Comparison of ENCODE assay signal across 18 cellular contexts in the genomic region with DNA sequence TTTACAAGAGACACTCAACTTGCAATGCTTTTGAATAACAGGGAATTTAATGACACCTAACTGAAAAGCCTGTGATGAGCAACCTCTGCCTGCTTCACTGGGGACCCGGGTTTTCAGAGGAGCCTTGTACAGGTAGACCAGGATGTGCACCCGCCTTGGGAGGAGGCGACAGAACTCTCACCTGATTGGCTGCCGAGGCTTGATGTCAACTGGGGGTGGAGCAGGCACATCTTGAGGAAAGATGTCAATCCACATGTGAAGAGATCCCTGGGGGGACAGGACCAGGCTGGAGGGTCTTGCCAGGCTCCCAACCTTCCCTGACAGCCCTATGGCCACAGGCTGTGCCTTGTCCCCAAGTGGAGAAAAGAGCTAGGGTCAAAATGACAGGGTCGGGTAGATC. TPM values are rescaled to one million over a fixed set of nuclear protein-coding genes. Genes with fewer than 3 reads are reported as not detected.
DNase-seq lines count a peak whose midpoint lies in the region; ATAC-seq, FAIRE-seq and TF ChIP-seq lines count a peak whose summit lies in the region.
"Had no signal": no experiment of that assay in that cellular context is flagged by ENCODE, and none has a peak within 500 bp of the region (broad histone marks: within the 10 kb centered on the region; RNA-seq: fewer than 3 reads in every experiment).

No MANE protein-coding gene starts in this region.

- H3K4me2 ChIP-seq in HepG2 (ENCODE audit: low read depth, low read length) (no peak overlapping the region), Karpas-422 (ENCODE audit: low read depth, low read length, poor library complexity, severe bottlenecking) (peak overlapping the region; percentile 9), K562 (ENCODE audit: insufficient read depth, low read length) (no peak overlapping the region)

- intact Hi-C loops in HepG2 (cut with micrococcal nuclease; ENCODE audit: unreplicated experiment): no loop called here
- intact Hi-C loops in right lobe of liver (cut with DNase I): no loop called here
- intact Hi-C loops in K562 (cut with micrococcal nuclease): no loop called here
- intact Hi-C loops in aorta (cut with DNase I): no loop called here

- TF ChIP-seq POLR2A in HepG2 (IDR thresholded peaks at IDR 0.05; ENCODE audit: insufficient read depth in 1 of 2, low read depth in 2 of 2, low read length in 2 of 2) (no peak), right lobe of liver (IDR thresholded peaks at IDR 0.05) (no peak), K562 (conservative IDR thresholded peaks at IDR 0.05) (no peak)

- TF ChIP-seq CTCF in HepG2 (CRISPR knock-in tag; IDR thresholded peaks at IDR 0.05) (no peak), right lobe of liver (IDR thresholded peaks at IDR 0.05) (no peak), K562 (IDR thresholded peaks at IDR 0.05 in 2 of 3, conservative IDR thresholded peaks at IDR 0.05 in 1 of 3; ENCODE audit: insufficient read depth in 2 of 3, low read depth in 1 of 3, low read length in 3 of 3) (no peak), GM10248 (IDR thresholded peaks at IDR 0.05; ENCODE audit: control extremely low read depth, extremely low read depth, low read depth, missing control alignments) (no peak)

- H3K4me1 ChIP-seq in HepG2 (ENCODE audit: insufficient read depth, low read length): peaks cover 9% of the 10 kb centered on the region; the same call in 1 of the 2 replicates
- H3K4me1 ChIP-seq in right lobe of liver: no peaks in the 10 kb centered on the region
- H3K4me1 ChIP-seq in Karpas-422 (ENCODE audit: low read length): peaks cover 6% of the 10 kb centered on the region
- H3K4me1 ChIP-seq in K562 (replicated peaks in 1 of 2; ENCODE audit: control insufficient read depth in 2 of 2, insufficient read depth in 2 of 2, low read length in 2 of 2): peaks cover 0 to 14% of the 10 kb centered on the region in 2 experiments; a peak in 2 of 5 replicates
- no peaks in the 10 kb centered on the region for H3K4me1 ChIP-seq in aorta (ENCODE audit: control insufficient read depth in 1 of 2, insufficient read depth in 2 of 2, low read length in 2 of 2)
- H3K4me1 ChIP-seq: colonic mucosa, heart left ventricle, SJSA1, suprapubic skin had no signal

- no peak for FAIRE-seq in HepG2 (lab: Jason Lieb, UNC)
- FAIRE-seq in K562 (lab: Jason Lieb, UNC): peak; percentile 26

- TF ChIP-seq RAD21 in HepG2 (CRISPR knock-in tag; IDR thresholded peaks at IDR 0.05) (no peak), K562 (CRISPR knock-in tag; conservative IDR thresholded peaks at IDR 0.05 in 1 of 2, IDR thresholded peaks at IDR 0.05 in 1 of 2) (no peak)

- no peaks in the 10 kb centered on the region for H3K79me2 ChIP-seq in HepG2 (ENCODE audit: insufficient read depth, low read length)
- H3K79me2 ChIP-seq in Karpas-422 (ENCODE audit: low read length): no peaks in the 10 kb centered on the region
- H3K79me2 ChIP-seq in K562 (ENCODE audit: control insufficient read depth, insufficient read depth, low read length): no peaks in the 10 kb centered on the region

- H3K27ac ChIP-seq in HepG2 (ENCODE audit: extremely low read length, insufficient read depth, low read length) (no peak overlapping the region), right lobe of liver (no peak overlapping the region), Karpas-422 (ENCODE audit: low read length) (no peak overlapping the region), K562 (ENCODE audit: extremely low read depth, low read depth, low read length) (no peak overlapping the region), aorta (ENCODE audit: low read depth in 1 of 2, low read length in 2 of 2) (no peak overlapping the region)
- H3K27ac ChIP-seq: colonic mucosa, GM23248, heart left ventricle, SJSA1, suprapubic skin had no signal

- POLR2A ChIA-PET in HepG2 (lab: Yijun Ruan, JAX) (no interaction called here), K562 (lab: Yijun Ruan, JAX) (interaction anchor here (0.5 to 2.1 kb wide), 2 partner anchors 9 to 13 kb away, joined by 4 to 9 read pairs; no protein-coding TSS in a partner anchor), GM10248 (lab: Yijun Ruan, JAX) (no interaction called here)

- no peak; the same call in 2 of the 3 replicates for ATAC-seq in HepG2
- no peak for ATAC-seq in right lobe of liver
- ATAC-seq in K562: peak; percentile 54
- no peak for ATAC-seq in aorta (ENCODE audit: low FRiP score)

- H3K9ac ChIP-seq in HepG2 (ENCODE audit: insufficient read depth, low read depth, low read length): no peak overlapping the region
- 0 out of 2 replicates have a peak overlapping the region, but pooled peaks have one; percentile 26 for H3K9ac ChIP-seq in Karpas-422 (ENCODE audit: low read length)
- H3K9ac ChIP-seq in K562 (ENCODE audit: insufficient read depth in 1 of 2, low read depth in 2 of 2, low read length in 2 of 2): no peak overlapping the region
- H3K9ac ChIP-seq: GM23248 had no signal

- no peak overlapping the region for H2AFZ ChIP-seq in HepG2 (ENCODE audit: low read length)
- no peak overlapping the region for H2AFZ ChIP-seq in Karpas-422 (ENCODE audit: low read length)
- no peak overlapping the region for H2AFZ ChIP-seq in K562 (ENCODE audit: low read depth, low read length)
- H2AFZ ChIP-seq: GM23248 had no signal

- H3K4me3 ChIP-seq in HepG2 (replicated peaks in 1 of 3; ENCODE audit: insufficient read depth in 1 of 3, low read depth in 2 of 3, low read length in 3 of 3) (no peak overlapping the region), right lobe of liver (no peak overlapping the region), Karpas-422 (ENCODE audit: low read length) (no peak overlapping the region), K562 (no peak overlapping the region), aorta (ENCODE audit: low read length in 2 of 2) (no peak overlapping the region)
- H3K4me3 ChIP-seq: colonic mucosa, GM23248, heart left ventricle, SJSA1, suprapubic skin had no signal

- H3K36me3 ChIP-seq in HepG2 (replicated peaks in 1 of 2; ENCODE audit: control insufficient read depth in 1 of 2, insufficient read depth in 2 of 2, low read length in 2 of 2) (peaks cover 6 to 22% of the 10 kb centered on the region in 2 experiments), right lobe of liver (peaks cover 0 to 5% (median 2%) of the 10 kb centered on the region in 4 donors), Karpas-422 (ENCODE audit: insufficient read depth, low read length) (no peaks in the 10 kb centered on the region), K562 (ENCODE audit: control insufficient read depth, insufficient read depth, low read length) (peaks cover 11% of the 10 kb centered on the region; the same call in 1 of the 3 replicates), aorta (ENCODE audit: control insufficient read depth in 1 of 2, insufficient read depth in 2 of 2, low read length in 1 of 2) (peaks cover 0 to 2% of the 10 kb centered on the region in 2 donors)
- H3K36me3 ChIP-seq: colonic mucosa had no signal

- no peaks in the 10 kb centered on the region for H4K20me1 ChIP-seq in HepG2 (ENCODE audit: insufficient read depth, low read length)
- no peaks in the 10 kb centered on the region for H4K20me1 ChIP-seq in Karpas-422 (ENCODE audit: insufficient read depth, low read depth, low read length)
- peaks cover 3% of the 10 kb centered on the region for H4K20me1 ChIP-seq in K562 (replicated peaks; ENCODE audit: control insufficient read depth, insufficient read depth, low read length)

- DNase-seq in HepG2 (ENCODE audit: low spot score) (no peak), right lobe of liver (no peak), Karpas-422 (peak; percentile 60), K562 (ENCODE audit: extremely low read depth in 1 of 4, low spot score in 3 of 4) (peak in 3 of 4 experiments; percentile 16 to 42 (median 42)), aorta (peak; percentile 9 to 38), OCI-M2 (lab: John Stamatoyannopoulos, UW; ENCODE audit: unreplicated experiment) (no peak), NCI-H748 treated with DMSO at 0.1 percent for 48 hours (lab: John Stamatoyannopoulos, UW) (no peak), GM10248 (ENCODE audit: extremely low spot score) (no peak)
- DNase-seq: activated CD8-positive, alpha-beta T cell treated with anti-CD3 and anti-CD28 coated beads, Interleukin-2, amount 10 ng/mL, durations not matched to agents 7 days and 5 days; colonic mucosa; heart left ventricle; NCI-H446 treated with DMSO at 0.1 percent for 48 hours had no signal

- no peaks in the 10 kb centered on the region for H3K9me3 ChIP-seq in HepG2 (ENCODE audit: low read length)
- H3K9me3 ChIP-seq in right lobe of liver: no peaks in the 10 kb centered on the region
- H3K9me3 ChIP-seq in Karpas-422 (ENCODE audit: low read length): no peaks in the 10 kb centered on the region
- no peaks in the 10 kb centered on the region for H3K9me3 ChIP-seq in K562 (replicated peaks; ENCODE audit: control insufficient read depth, insufficient read depth, low read depth, low read length)
- H3K9me3 ChIP-seq in aorta (ENCODE audit: control insufficient read depth, low read length): no peaks in the 10 kb centered on the region
- H3K9me3 ChIP-seq: colonic mucosa, heart left ventricle, SJSA1, suprapubic skin had no signal

- CTCF ChIA-PET in HepG2 (lab: Yijun Ruan, JAX; ENCODE audit: low intra/inter-chr PET ratio, low total read pairs) (interaction anchor here (1.3 kb wide), 1 partner anchor 322 kb away, joined by 6 read pairs; no protein-coding TSS in a partner anchor), K562 (lab: Yijun Ruan, JAX; ENCODE audit: low intra/inter-chr PET ratio) (no interaction called here), GM10248 (lab: Yijun Ruan, JAX) (interaction anchor here (0.8 kb wide), 1 partner anchor 13 kb away, joined by 3 read pairs; no protein-coding TSS in a partner anchor)

- H3K9me2 ChIP-seq in Karpas-422 (replicated peaks; ENCODE audit: insufficient read depth, low read length): no peaks in the 10 kb centered on the region

- TF ChIP-seq EP300 in HepG2 (IDR thresholded peaks at IDR 0.05; ENCODE audit: low read depth in 2 of 2, low read length in 2 of 2) (no peak), HepG2 (CRISPR knock-in tag; IDR thresholded peaks at IDR 0.05; ENCODE audit: borderline replicate concordance) (no peak), K562 (IDR thresholded peaks at IDR 0.05; ENCODE audit: low read length) (no peak)

- H3K27me3 ChIP-seq in HepG2 (ENCODE audit: control insufficient read depth in 1 of 2, insufficient read depth in 2 of 2, low read length in 2 of 2): no peaks in the 10 kb centered on the region
- no peaks in the 10 kb centered on the region for H3K27me3 ChIP-seq in right lobe of liver
- H3K27me3 ChIP-seq in Karpas-422 (ENCODE audit: low read length): no peaks in the 10 kb centered on the region
- peaks cover 2 to 14% of the 10 kb centered on the region in 2 experiments; a peak in 4 of 5 replicates for H3K27me3 ChIP-seq in K562 (ENCODE audit: control insufficient read depth in 2 of 2, insufficient read depth in 2 of 2, low read length in 2 of 2)
- H3K27me3 ChIP-seq in aorta (ENCODE audit: control insufficient read depth in 1 of 2, insufficient read depth in 2 of 2, low read length in 1 of 2): no peaks in the 10 kb centered on the region
- H3K27me3 ChIP-seq: colonic mucosa, heart left ventricle, SJSA1, suprapubic skin had no signal

- in situ Hi-C loops in HepG2 (cut with HindIII; ENCODE audit: extremely low pct_ligation_motif_present, low pct_unique_long_range_greater_than_20kb) (no loop called here), K562 (cut with MboI) (no loop called here)

- WGBS in HepG2 (ENCODE audit: low lambda C conversion rate): 64% methylated on average over 5 of the region's 5 CpGs
- WGBS in right lobe of liver (ENCODE audit: insufficient coverage, low coverage, low lambda C conversion rate, missing lambda C conversion rate): 50% methylated on average over 3 of the region's 5 CpGs
- 5% methylated on average over 5 of the region's 5 CpGs for WGBS in K562 (ENCODE audit: insufficient coverage, low coverage, missing lambda C conversion rate)
- WGBS in aorta, 2 donors: 51 to 54% methylated on average over 5 of the region's 5 CpGs

- BruUV-seq in HepG2 (replicated peaks; lab: Mats Ljungman, UMichigan): no TSS peak
- no TSS peak for BruUV-seq in K562 (replicated peaks; lab: Mats Ljungman, UMichigan)

- no peaks in the 10 kb centered on the region for H3K9me1 ChIP-seq in K562 (ENCODE audit: control insufficient read depth, insufficient read depth, low read length)

RNA-seq across cellular contexts. Expression of a gene that starts 19.8 kb away (rescaled TPM):
- total RNA-seq in HepG2 (2016; rRNA removed; fragmentation: Illumina TruSeq; extraction: Trizol): 224 and 407 TPM in 2 replicates
- total RNA-seq in HepG2 (2016; cell fraction: cytosol; rRNA removed; fragmentation: Illumina TruSeq; extraction: Trizol; ENCODE audit: low read depth): 309 and 324 TPM in 2 replicates
- total RNA-seq in HepG2 (2016; cell fraction: insoluble cytoplasmic fraction; rRNA removed; fragmentation: Illumina TruSeq; extraction: Trizol): 220 and 420 TPM in 2 replicates
- total RNA-seq in HepG2 (2016; cell fraction: membrane; rRNA removed; fragmentation: Illumina TruSeq; extraction: Trizol): 396 and 433 TPM in 2 replicates
- 264 and 296 TPM in 2 replicates for total RNA-seq in HepG2 (2016; cell fraction: nucleus; rRNA removed; fragmentation: Illumina TruSeq; extraction: Trizol)
- polyA plus RNA-seq in HepG2 (2011; rRNA removed): 610 and 670 TPM in 2 replicates
- polyA plus RNA-seq in HepG2 (2011; cell fraction: cytosol; rRNA removed): 697 and 907 TPM in 2 replicates
- polyA plus RNA-seq in HepG2 (2011; cell fraction: nucleus; rRNA removed): 512 and 519 TPM in 2 replicates
- 356 and 493 TPM in 2 replicates for polyA plus RNA-seq in HepG2 (2012)
- polyA plus RNA-seq in HepG2 (2016; cell fraction: cytosol; fragmentation: Illumina TruSeq; extraction: Trizol; ENCODE audit: low read depth): 247 and 288 TPM in 2 replicates
- 179 and 200 TPM in 2 replicates for polyA plus RNA-seq in HepG2 (2016; cell fraction: insoluble cytoplasmic fraction; fragmentation: Illumina TruSeq; extraction: Trizol; ENCODE audit: low read depth)
- polyA plus RNA-seq in HepG2 (2016; cell fraction: membrane; fragmentation: Illumina TruSeq; extraction: Trizol; ENCODE audit: low read depth): 343 and 357 TPM in 2 replicates
- 461 and 472 TPM in 2 replicates for polyA plus RNA-seq in HepG2 (2016; cell fraction: nucleus; fragmentation: Illumina TruSeq; extraction: Trizol; ENCODE audit: insufficient read depth, low read depth)
- polyA minus RNA-seq in HepG2 (2011; rRNA and poly(A)+ RNA removed; ENCODE audit: low replicate concordance): 491 and 704 TPM in 2 replicates
- 143 and 159 TPM in 2 replicates for polyA minus RNA-seq in HepG2 (2011; cell fraction: cytosol; rRNA and poly(A)+ RNA removed)
- 106 and 126 TPM in 2 replicates for polyA minus RNA-seq in HepG2 (2011; cell fraction: nucleus; rRNA and poly(A)+ RNA removed)
- 100 to 1,000 TPM in 4 of 6 experiments, 10 to 100 TPM in 2; 82.7 to 129 (median 112) TPM for total RNA-seq in right lobe of liver
- 242 and 305 TPM in 2 replicates for total RNA-seq in Karpas-422 (2014; rRNA removed; shearing (Covaris generic); ENCODE audit: low replicate concordance)
- 211 and 424 TPM in 2 replicates for total RNA-seq in K562 (2011; cell fraction: chromatin; rRNA removed; ENCODE audit: low replicate concordance)
- total RNA-seq in K562 (2011; cell fraction: nucleolus; rRNA removed): 454 and 514 TPM in 2 replicates
- total RNA-seq in K562 (2011; cell fraction: nucleoplasm; rRNA removed): 377 and 412 TPM in 2 replicates
- total RNA-seq in K562 (2014; rRNA removed): 121 and 137 TPM in 2 replicates
- total RNA-seq in K562 (2014; rRNA removed; fragmentation: Illumina TruSeq; extraction: Trizol): 117 and 147 TPM in 2 replicates
- 155 and 160 TPM in 2 replicates for total RNA-seq in K562 (2015; rRNA removed; fragmentation: Illumina TruSeq; extraction: Trizol)
- 176 and 184 TPM in 2 replicates for total RNA-seq in K562 (2021)
- polyA plus RNA-seq in K562 (2011; rRNA removed): 261 and 327 TPM in 2 replicates
- polyA plus RNA-seq in K562 (2011; cell fraction: cytosol; rRNA removed): 343 and 366 TPM in 2 replicates
- polyA plus RNA-seq in K562 (2011; cell fraction: nucleus; rRNA removed): 397 and 401 TPM in 2 replicates
- polyA plus RNA-seq in K562 (2012): 276 and 358 TPM in 2 replicates
- 201 and 212 TPM in 2 replicates for polyA plus RNA-seq in K562 (2014; fragmentation: Illumina TruSeq; extraction: Trizol)
- polyA plus RNA-seq in K562 (2014; fragmentation: Nextera tagmentation; extraction: Ambion mirVana): 100 to 1,000 TPM; 243 to 278 TPM
- 153 TPM in 2 replicates for polyA plus RNA-seq in K562 (2014; rRNA removed)
- polyA minus RNA-seq in K562 (2011; rRNA and poly(A)+ RNA removed): 239 and 263 TPM in 2 replicates
- polyA minus RNA-seq in K562 (2011; cell fraction: cytosol; rRNA and poly(A)+ RNA removed): 86.8 and 91.6 TPM in 2 replicates
- 43.9 and 62.1 TPM in 2 replicates for polyA minus RNA-seq in K562 (2011; cell fraction: nucleus; rRNA and poly(A)+ RNA removed)
- 100 to 1,000 TPM; 140 to 166 TPM for total RNA-seq in aorta
- 100 to 1,000 TPM; 178 to 254 TPM for polyA plus RNA-seq in aorta

RNA-seq across cellular contexts. Expression of a gene that starts 32.2 kb away (rescaled TPM):
- total RNA-seq in HepG2 (2016; rRNA removed; fragmentation: Illumina TruSeq; extraction: Trizol) (not detected in 2 replicates), right lobe of liver (not detected), K562 (2014; rRNA removed) (not detected in 2 replicates), K562 (2014; rRNA removed; fragmentation: Illumina TruSeq; extraction: Trizol) (not detected in 2 replicates), K562 (2015; rRNA removed; fragmentation: Illumina TruSeq; extraction: Trizol) (not detected in 2 replicates), K562 (2021) (not detected in 2 replicates), aorta (not detected)
- total RNA-seq in HepG2 (2016; cell fraction: cytosol; rRNA removed; fragmentation: Illumina TruSeq; extraction: Trizol; ENCODE audit: low read depth): not detected in 2 replicates
- total RNA-seq in HepG2 (2016; cell fraction: insoluble cytoplasmic fraction; rRNA removed; fragmentation: Illumina TruSeq; extraction: Trizol): not detected in 2 replicates
- not detected in 2 replicates for total RNA-seq in HepG2 (2016; cell fraction: membrane; rRNA removed; fragmentation: Illumina TruSeq; extraction: Trizol)
- total RNA-seq in HepG2 (2016; cell fraction: nucleus; rRNA removed; fragmentation: Illumina TruSeq; extraction: Trizol): not detected in 2 replicates
- polyA plus RNA-seq in HepG2 (2011; rRNA removed) (not detected in 2 replicates), K562 (2011; rRNA removed) (not detected in 2 replicates), K562 (2014; fragmentation: Illumina TruSeq; extraction: Trizol) (not detected in 2 replicates), K562 (2014; fragmentation: Nextera tagmentation; extraction: Ambion mirVana) (not detected), K562 (2014; rRNA removed) (not detected in 2 replicates), aorta (not detected)
- polyA plus RNA-seq in HepG2 (2011; cell fraction: cytosol; rRNA removed): not detected in 2 replicates
- polyA plus RNA-seq in HepG2 (2011; cell fraction: nucleus; rRNA removed): not detected in 2 replicates
- polyA plus RNA-seq in HepG2 (2012): not detected in 2 replicates
- polyA plus RNA-seq in HepG2 (2016; cell fraction: cytosol; fragmentation: Illumina TruSeq; extraction: Trizol; ENCODE audit: low read depth): not detected in 2 replicates
- polyA plus RNA-seq in HepG2 (2016; cell fraction: insoluble cytoplasmic fraction; fragmentation: Illumina TruSeq; extraction: Trizol; ENCODE audit: low read depth): not detected in 2 replicates
- not detected in 2 replicates for polyA plus RNA-seq in HepG2 (2016; cell fraction: membrane; fragmentation: Illumina TruSeq; extraction: Trizol; ENCODE audit: low read depth)
- not detected in 2 replicates for polyA plus RNA-seq in HepG2 (2016; cell fraction: nucleus; fragmentation: Illumina TruSeq; extraction: Trizol; ENCODE audit: insufficient read depth, low read depth)
- not detected in 2 replicates for polyA minus RNA-seq in HepG2 (2011; rRNA and poly(A)+ RNA removed; ENCODE audit: low replicate concordance)
- polyA minus RNA-seq in HepG2 (2011; cell fraction: cytosol; rRNA and poly(A)+ RNA removed): not detected in 2 replicates
- not detected in 2 replicates for polyA minus RNA-seq in HepG2 (2011; cell fraction: nucleus; rRNA and poly(A)+ RNA removed)
- total RNA-seq in Karpas-422 (2014; rRNA removed; shearing (Covaris generic); ENCODE audit: low replicate concordance): not detected in 2 replicates
- total RNA-seq in K562 (2011; cell fraction: chromatin; rRNA removed; ENCODE audit: low replicate concordance): not detected in 2 replicates
- total RNA-seq in K562 (2011; cell fraction: nucleolus; rRNA removed): not detected in 2 replicates
- not detected in 2 replicates for total RNA-seq in K562 (2011; cell fraction: nucleoplasm; rRNA removed)
- not detected in 2 replicates for polyA plus RNA-seq in K562 (2011; cell fraction: cytosol; rRNA removed)
- polyA plus RNA-seq in K562 (2011; cell fraction: nucleus; rRNA removed): not detected in 2 replicates
- not detected in 2 replicates for polyA plus RNA-seq in K562 (2012)
- not detected in 2 replicates for polyA minus RNA-seq in K562 (2011; rRNA and poly(A)+ RNA removed)
- polyA minus RNA-seq in K562 (2011; cell fraction: cytosol; rRNA and poly(A)+ RNA removed): not detected in 2 replicates
- not detected in 2 replicates for polyA minus RNA-seq in K562 (2011; cell fraction: nucleus; rRNA and poly(A)+ RNA removed)
- total RNA-seq: activated CD8-positive, alpha-beta T cell treated with anti-CD3 and anti-CD28 coated beads, Interleukin-2, amount 10 ng/mL, durations not matched to agents 7 days and 5 days; activated naive CD4-positive, alpha-beta T cell treated with anti-CD3 and anti-CD28 coated beads, Interleukin-2, amount 50 U/mL, for 72 hours; colonic mucosa; GM23248; heart left ventricle; liver; mucosa of gallbladder; SJSA1; suprapubic skin had no signal
- polyA plus RNA-seq: GM23248, heart left ventricle, liver had no signal

RNA-seq across cellular contexts. Expression of a gene that starts 54.0 kb away (rescaled TPM):
- total RNA-seq in HepG2 (2016; rRNA removed; fragmentation: Illumina TruSeq; extraction: Trizol): 2.5 and 5.8 TPM in 2 replicates
- 2.5 and 4.4 TPM in 2 replicates for total RNA-seq in HepG2 (2016; cell fraction: cytosol; rRNA removed; fragmentation: Illumina TruSeq; extraction: Trizol; ENCODE audit: low read depth)
- total RNA-seq in HepG2 (2016; cell fraction: insoluble cytoplasmic fraction; rRNA removed; fragmentation: Illumina TruSeq; extraction: Trizol): 4.1 and 5.3 TPM in 2 replicates
- total RNA-seq in HepG2 (2016; cell fraction: membrane; rRNA removed; fragmentation: Illumina TruSeq; extraction: Trizol): 3.0 and 4.9 TPM in 2 replicates
- 3.3 and 6.5 TPM in 2 replicates for total RNA-seq in HepG2 (2016; cell fraction: nucleus; rRNA removed; fragmentation: Illumina TruSeq; extraction: Trizol)
- polyA plus RNA-seq in HepG2 (2011; rRNA removed): 137 and 149 TPM in 2 replicates
- polyA plus RNA-seq in HepG2 (2011; cell fraction: cytosol; rRNA removed): 115 and 170 TPM in 2 replicates
- 334 and 438 TPM in 2 replicates for polyA plus RNA-seq in HepG2 (2011; cell fraction: nucleus; rRNA removed)
- polyA plus RNA-seq in HepG2 (2012): 64.5 and 105 TPM in 2 replicates
- polyA plus RNA-seq in HepG2 (2016; cell fraction: cytosol; fragmentation: Illumina TruSeq; extraction: Trizol; ENCODE audit: low read depth): 3.0 and 3.3 TPM in 2 replicates
- polyA plus RNA-seq in HepG2 (2016; cell fraction: insoluble cytoplasmic fraction; fragmentation: Illumina TruSeq; extraction: Trizol; ENCODE audit: low read depth): 2.3 and 4.7 TPM in 2 replicates
- polyA plus RNA-seq in HepG2 (2016; cell fraction: membrane; fragmentation: Illumina TruSeq; extraction: Trizol; ENCODE audit: low read depth): 3.0 TPM in 2 replicates
- 9.7 and 14.0 TPM in 2 replicates for polyA plus RNA-seq in HepG2 (2016; cell fraction: nucleus; fragmentation: Illumina TruSeq; extraction: Trizol; ENCODE audit: insufficient read depth, low read depth)
- polyA minus RNA-seq in HepG2 (2011; rRNA and poly(A)+ RNA removed; ENCODE audit: low replicate concordance): 2.7 and 72.2 TPM in 2 replicates
- 33.7 and 35.8 TPM in 2 replicates for polyA minus RNA-seq in HepG2 (2011; cell fraction: cytosol; rRNA and poly(A)+ RNA removed)
- polyA minus RNA-seq in HepG2 (2011; cell fraction: nucleus; rRNA and poly(A)+ RNA removed): 26.8 and 32.9 TPM in 2 replicates
- 10 to 100 TPM in 1 of 6 experiments, 1 to 10 TPM in 5; 1.7 to 13.8 (median 3.6) TPM for total RNA-seq in right lobe of liver
- total RNA-seq in Karpas-422 (2014; rRNA removed; shearing (Covaris generic); ENCODE audit: low replicate concordance): 6.4 and 11.1 TPM in 2 replicates
- total RNA-seq in K562 (2011; cell fraction: chromatin; rRNA removed; ENCODE audit: low replicate concordance): 15.2 and 38.2 TPM in 2 replicates
- 39.1 and 46.2 TPM in 2 replicates for total RNA-seq in K562 (2011; cell fraction: nucleolus; rRNA removed)
- total RNA-seq in K562 (2011; cell fraction: nucleoplasm; rRNA removed): 21.6 and 29.9 TPM in 2 replicates
- 5.3 and 6.4 TPM in 2 replicates for total RNA-seq in K562 (2014; rRNA removed)
- total RNA-seq in K562 (2014; rRNA removed; fragmentation: Illumina TruSeq; extraction: Trizol): 2.0 and 2.8 TPM in 2 replicates
- 1.5 and 3.4 TPM in 2 replicates for total RNA-seq in K562 (2015; rRNA removed; fragmentation: Illumina TruSeq; extraction: Trizol)
- 7.2 and 9.6 TPM in 2 replicates for total RNA-seq in K562 (2021)
- polyA plus RNA-seq in K562 (2011; rRNA removed): 11.4 and 12.2 TPM in 2 replicates
- polyA plus RNA-seq in K562 (2011; cell fraction: cytosol; rRNA removed): 16.4 and 27.9 TPM in 2 replicates
- polyA plus RNA-seq in K562 (2011; cell fraction: nucleus; rRNA removed): 79.8 and 97.3 TPM in 2 replicates
- 9.4 and 16.3 TPM in 2 replicates for polyA plus RNA-seq in K562 (2012)
- polyA plus RNA-seq in K562 (2014; fragmentation: Illumina TruSeq; extraction: Trizol): 3.0 and 3.6 TPM in 2 replicates
- 1 to 10 TPM; 1.6 to 4.6 TPM for polyA plus RNA-seq in K562 (2014; fragmentation: Nextera tagmentation; extraction: Ambion mirVana)
- 6.8 and 8.4 TPM in 2 replicates for polyA plus RNA-seq in K562 (2014; rRNA removed)
- polyA minus RNA-seq in K562 (2011; rRNA and poly(A)+ RNA removed): 1.6 and 3.6 TPM in 2 replicates
- polyA minus RNA-seq in K562 (2011; cell fraction: cytosol; rRNA and poly(A)+ RNA removed): 4.5 and 7.3 TPM in 2 replicates
- polyA minus RNA-seq in K562 (2011; cell fraction: nucleus; rRNA and poly(A)+ RNA removed): 11.2 and 12.4 TPM in 2 replicates
- 1 to 10 TPM; 3.3 to 6.0 TPM for total RNA-seq in aorta
- 1 to 10 TPM; 3.5 to 3.8 TPM for polyA plus RNA-seq in aorta

Comparison
In these comparisons a context has a peak if more than half of its experiments do, and no peak if none do; other contexts are left out.
1. DNase-seq: peak in Karpas-422 (single experiment), K562 (3 of 4) and aorta (2 of 2); none in HepG2 (single experiment), right lobe of liver (0 of 3), OCI-M2 (single experiment), NCI-H748 treated with DMSO at 0.1 percent for 48 hours (single experiment) and GM10248 (single experiment).